In the genomic region with DNA sequence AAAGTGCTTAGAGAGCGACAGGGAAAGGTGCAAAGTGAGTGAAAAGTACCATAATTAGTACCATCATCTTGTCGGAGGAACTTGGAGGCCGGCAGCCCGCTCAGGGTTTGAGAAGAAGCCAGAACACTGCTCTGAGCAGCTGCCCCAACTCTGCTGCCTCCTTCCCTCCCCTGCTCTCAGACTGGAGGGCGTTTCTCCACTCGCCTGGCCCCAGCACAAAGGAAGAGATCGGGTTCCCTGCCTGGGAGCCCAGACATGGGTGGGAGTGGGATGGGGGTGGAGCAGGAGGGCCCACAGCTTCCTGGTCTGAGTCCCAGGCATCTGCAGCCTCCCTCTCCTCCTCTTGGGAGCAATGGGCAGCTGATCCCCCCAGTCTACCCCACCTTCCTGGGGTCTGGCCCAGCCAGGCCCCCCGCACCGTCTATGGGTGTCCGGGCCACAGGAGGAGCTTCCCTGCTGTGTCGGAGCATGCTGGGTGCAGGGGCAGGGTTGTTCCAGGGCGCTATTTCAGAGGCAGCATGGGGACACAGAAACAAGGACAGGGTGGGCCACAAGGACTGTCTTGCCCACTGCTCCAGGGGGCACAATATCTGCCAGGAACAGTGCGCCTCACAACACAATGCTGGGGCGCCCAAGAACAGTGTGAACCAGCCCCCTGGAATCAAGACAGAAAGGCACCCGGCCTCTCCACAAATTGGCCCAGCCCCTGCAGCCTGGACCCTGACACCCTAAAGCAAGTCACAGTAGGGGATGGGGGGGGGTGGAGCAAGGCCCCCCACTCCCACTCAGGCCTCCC, we compare ENCODE assay signal across 17 cellular contexts. TPM values are rescaled to one million over a fixed set of nuclear protein-coding genes. Genes with fewer than 3 reads are reported as not detected.
DNase-seq lines count a peak whose midpoint lies in the region; ATAC-seq, FAIRE-seq and TF ChIP-seq lines count a peak whose summit lies in the region.
"Had no signal": no experiment of that assay in that cellular context is flagged by ENCODE, and none has a peak within 500 bp of the region (broad histone marks: within the 10 kb centered on the region; RNA-seq: fewer than 3 reads in every experiment).

No MANE protein-coding gene starts in this region.

- no TSS peak for BruUV-seq in Calu3 (replicated peaks; lab: Mats Ljungman, UMichigan)

- no peak for TF ChIP-seq EP300 in A549 (IDR thresholded peaks at IDR 0.05)

- H3K4me2 ChIP-seq in A549: peak overlapping the region; percentile 26; the same call in 1 of the 3 replicates

- FAIRE-seq in A549 (lab: Jason Lieb, UNC) (no peak), frontal cortex (lab: Jason Lieb, UNC) (no peak)

- peaks cover 100% of the 10 kb centered on the region for H3K36me3 Mint-ChIP-seq in Calu3 (ENCODE audit: insufficient read depth, unreplicated experiment)
- peaks cover 66% of the 10 kb centered on the region for H3K36me3 Mint-ChIP-seq in activated T-helper 17 cell treated with anti-CD3 and anti-CD28 coated beads, Interleukin-2, amount 50 U/mL, for 72 hours (ENCODE audit: low read depth)
- H3K36me3 Mint-ChIP-seq: CD14-positive monocyte had no signal

- H3K27me3 Mint-ChIP-seq in Calu3 (ENCODE audit: unreplicated experiment): no peaks in the 10 kb centered on the region
- H3K27me3 Mint-ChIP-seq in activated T-helper 17 cell treated with anti-CD3 and anti-CD28 coated beads, Interleukin-2, amount 50 U/mL, for 72 hours: no peaks in the 10 kb centered on the region

- H3K4me1 Mint-ChIP-seq in Calu3 (ENCODE audit: low read depth, unreplicated experiment): peaks cover 75% of the 10 kb centered on the region
- H3K4me1 Mint-ChIP-seq in activated T-helper 17 cell treated with anti-CD3 and anti-CD28 coated beads, Interleukin-2, amount 50 U/mL, for 72 hours: peaks cover 10% of the 10 kb centered on the region

- ATAC-seq in A549: peak in 1 of 2 experiments; percentile 1; a peak in 1 of 6 replicates
- no peak for ATAC-seq in activated T-helper 17 cell treated with anti-CD3 and anti-CD28 coated beads, Interleukin-2, amount 50 U/mL, for 72 hours (replicated peaks)
- peak; percentile 42 for ATAC-seq in left lung
- ATAC-seq: gastrocnemius medialis had no signal

- no peak for TF ChIP-seq POLR2A in A549 (IDR thresholded peaks at IDR 0.05; ENCODE audit: low read length)

- H3K27me3 ChIP-seq in left lung: peaks cover 0 to 29% of the 10 kb centered on the region in 2 donors
- H3K27me3 ChIP-seq: thyroid gland had no signal

- H3K4me1 ChIP-seq in A549: peaks cover 100% of the 10 kb centered on the region
- H3K4me1 ChIP-seq in left lung: peaks cover 4 to 13% of the 10 kb centered on the region in 2 donors
- H3K4me1 ChIP-seq: prostate gland had no signal

- H3K4me3 ChIP-seq in A549 (no peak overlapping the region), left lung (no peak overlapping the region)
- H3K4me3 ChIP-seq: gastrocnemius medialis, prostate gland, thyroid gland had no signal

- H3K9me3 ChIP-seq in A549 (no peaks in the 10 kb centered on the region), left lung (no peaks in the 10 kb centered on the region)
- H3K9me3 ChIP-seq: gastrocnemius medialis, prostate gland, thyroid gland had no signal

- peak overlapping the region; percentile 98 for H3K27ac Mint-ChIP-seq in Calu3 (ENCODE audit: unreplicated experiment)
- peak overlapping the region; percentile 70 for H3K27ac Mint-ChIP-seq in activated T-helper 17 cell treated with anti-CD3 and anti-CD28 coated beads, Interleukin-2, amount 50 U/mL, for 72 hours

- DNase-seq in A549 (ENCODE audit: low read depth in 1 of 2, low spot score in 1 of 2) (no peak), Calu3 (peak; percentile 27), left lung (peak in 1 of 2 donors; percentile 71), NCI-H69 (lab: John Stamatoyannopoulos, UW) (no peak), frontal cortex (ENCODE audit: low spot score in 2 of 2) (no peak)
- DNase-seq in stimulated activated CD8-positive, alpha-beta memory T cell treated with anti-CD3 and anti-CD28 coated beads, Interleukin-4, amount 100 ng/mL, for 48 hours: no peak
- DNase-seq: activated CD4-positive, alpha-beta T cell treated with anti-CD3 and anti-CD28 coated beads for 48 hours; activated gamma-delta T cell treated with Interleukin-2 at 50 U/mL for 16 hours; central memory CD4-positive, alpha-beta T cell; DND-41; gastrocnemius medialis; NCI-H187; NCI-H774; thyroid gland had no signal

- no peaks in the 10 kb centered on the region for H3K9me3 Mint-ChIP-seq in Calu3 (ENCODE audit: low read depth, unreplicated experiment)
- no peaks in the 10 kb centered on the region for H3K9me3 Mint-ChIP-seq in activated T-helper 17 cell treated with anti-CD3 and anti-CD28 coated beads, Interleukin-2, amount 50 U/mL, for 72 hours

- 68% methylated on average over 8 of the region's 15 CpGs for WGBS in A549 (ENCODE audit: missing lambda C conversion rate)

- POLR2A ChIA-PET in A549 (lab: Yijun Ruan, JAX): interaction anchor here (0.6 to 1.1 kb wide), 2 partner anchors 14 to 45 kb away, joined by 3 to 6 read pairs; no protein-coding TSS in a partner anchor

- H3K36me3 ChIP-seq in left lung: no peaks in the 10 kb centered on the region
- H3K36me3 ChIP-seq: gastrocnemius medialis, prostate gland, thyroid gland had no signal

- intact Hi-C loops in Calu3 (cut with micrococcal nuclease; ENCODE audit: unreplicated experiment) (no loop called here), left lung (cut with DNase I) (no loop called here)

- no peak for TF ChIP-seq RAD21 in A549 (conservative IDR thresholded peaks at IDR 0.05 in 1 of 2, IDR thresholded peaks at IDR 0.05 in 1 of 2)

- H3K4me3 Mint-ChIP-seq in Calu3 (ENCODE audit: low read depth, unreplicated experiment): peak overlapping the region; percentile 78
- H3K4me3 Mint-ChIP-seq in activated T-helper 17 cell treated with anti-CD3 and anti-CD28 coated beads, Interleukin-2, amount 50 U/mL, for 72 hours: peak overlapping the region; percentile 80
- H3K4me3 Mint-ChIP-seq: CD14-positive monocyte had no signal

- no peak for TF ChIP-seq CTCF in A549 (IDR thresholded peaks at IDR 0.05)
- no peak for TF ChIP-seq CTCF in Calu3 (IDR thresholded peaks at IDR 0.05; ENCODE audit: unreplicated experiment)
- TF ChIP-seq CTCF in left lung (IDR thresholded peaks at IDR 0.05): no peak

- peak overlapping the region; percentile 99 to 100 for H3K27ac ChIP-seq in A549
- peak overlapping the region in 1 of 2 donors; percentile 56 for H3K27ac ChIP-seq in left lung
- H3K27ac ChIP-seq: gastrocnemius medialis, prostate gland, thyroid gland had no signal

- CTCF ChIA-PET in A549 (lab: Yijun Ruan, JAX) (interaction anchor here (1.2 to 3.3 kb wide), 4 partner anchors 15 to 134 kb away, joined by 3 to 11 read pairs (median 4); no protein-coding TSS in a partner anchor), Calu3 (lab: Charles Lee) (interaction anchor here (0.7 to 1.4 kb wide), 2 partner anchors 14 to 31 kb away, joined by 3 to 5 read pairs; no protein-coding TSS in a partner anchor)

TF ChIP-seq in A549, 52 proteins besides CTCF, POLR2A, EP300 and RAD21 (continues in another document):
- TF ChIP-seq BHLHE40 (IDR thresholded peaks at IDR 0.05; ENCODE audit: low read depth, low read length) (no peak), ZFP36 (IDR thresholded peaks at IDR 0.05; ENCODE audit: borderline replicate concordance, partially characterized antibody) (no peak), EHMT2 (IDR thresholded peaks at IDR 0.05; ENCODE audit: low read depth) (no peak), KDM1A (IDR thresholded peaks at IDR 0.05; ENCODE audit: low read depth) (no peak), RCOR1 (IDR thresholded peaks at IDR 0.05; ENCODE audit: low read depth, low read length) (no peak), EHF (CRISPR knock-in tag; IDR thresholded peaks at IDR 0.05) (no peak), ZSCAN20 (CRISPR knock-in tag; IDR thresholded peaks at IDR 0.05) (no peak), NFE2L2 (conservative IDR thresholded peaks at IDR 0.05; ENCODE audit: low read length) (no peak), FOSB (CRISPR knock-in tag; IDR thresholded peaks at IDR 0.05) (no peak), HOXB5 (CRISPR knock-in tag; IDR thresholded peaks at IDR 0.05) (no peak)
- TF ChIP-seq, protein P1, sequence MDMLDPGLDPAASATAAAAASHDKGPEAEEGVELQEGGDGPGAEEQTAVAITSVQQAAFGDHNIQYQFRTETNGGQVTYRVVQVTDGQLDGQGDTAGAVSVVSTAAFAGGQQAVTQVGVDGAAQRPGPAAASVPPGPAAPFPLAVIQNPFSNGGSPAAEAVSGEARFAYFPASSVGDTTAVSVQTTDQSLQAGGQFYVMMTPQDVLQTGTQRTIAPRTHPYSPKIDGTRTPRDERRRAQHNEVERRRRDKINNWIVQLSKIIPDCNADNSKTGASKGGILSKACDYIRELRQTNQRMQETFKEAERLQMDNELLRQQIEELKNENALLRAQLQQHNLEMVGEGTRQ (IDR thresholded peaks at IDR 0.05): no peak

RNA-seq across cellular contexts. Expression of a gene that starts 4.8 kb away (rescaled TPM):
- polyA plus RNA-seq in A549 (2011; rRNA removed) (54.5 and 64.7 TPM in 2 replicates), A549 (2017; fragmentation: RNase III; extraction: RNeasy Plus Mini Kit Qiagen cat#74134 plus additional on column Dnase treatment) (40.7 to 49.3 TPM (median 44.3 TPM) in 3 replicates)
- polyA plus RNA-seq in A549 (2012; cell fraction: cytosol; rRNA removed): 53.0 and 70.6 TPM in 2 replicates
- 279 and 384 TPM in 2 replicates for polyA plus RNA-seq in A549 (2012; cell fraction: nucleus; rRNA removed)
- polyA minus RNA-seq in A549 (2011; rRNA and poly(A)+ RNA removed): 62.7 and 126 TPM in 2 replicates
- total RNA-seq in Calu3 (2022) (202 and 260 TPM in 2 replicates), left lung (10 to 100 TPM in 1 of 2 donors, 1 to 10 TPM in 1; 8.1 to 10.7 TPM), frontal cortex (not detected)
- 100 to 1,000 TPM; 175 to 300 TPM for total RNA-seq in activated T-helper 17 cell treated with anti-CD3 and anti-CD28 coated beads, Interleukin-2, amount 50 U/mL, for 72 hours
- total RNA-seq: gastrocnemius medialis had no signal
- polyA plus RNA-seq: CD14-positive monocyte had no signal

RNA-seq across cellular contexts. Expression of a gene that starts 24.9 kb away (rescaled TPM):
- polyA plus RNA-seq in A549 (2011; rRNA removed): not detected in 2 replicates
- 0.03 and 0.09 TPM in 2 replicates for polyA plus RNA-seq in A549 (2012; cell fraction: cytosol; rRNA removed)
- polyA plus RNA-seq in A549 (2012; cell fraction: nucleus; rRNA removed): 0.47 and 0.49 TPM in 2 replicates
- polyA plus RNA-seq in A549 (2017; fragmentation: RNase III; extraction: RNeasy Plus Mini Kit Qiagen cat#74134 plus additional on column Dnase treatment): not detected in 3 replicates
- polyA minus RNA-seq in A549 (2011; rRNA and poly(A)+ RNA removed): not detected in 2 replicates
- not detected in 2 replicates for total RNA-seq in Calu3 (2022)
- 10 to 100 TPM; 41.1 to 88.6 TPM for total RNA-seq in activated T-helper 17 cell treated with anti-CD3 and anti-CD28 coated beads, Interleukin-2, amount 50 U/mL, for 72 hours
- 1 to 10 TPM; 4.8 to 6.3 TPM for total RNA-seq in left lung
- total RNA-seq in frontal cortex: 0.41 TPM

RNA-seq across cellular contexts. Expression of a gene that starts 47.5 kb away (rescaled TPM):
- polyA plus RNA-seq in A549 (2011; rRNA removed): 11.3 and 12.2 TPM in 2 replicates
- polyA plus RNA-seq in A549 (2012; cell fraction: cytosol; rRNA removed): 15.9 and 17.8 TPM in 2 replicates
- polyA plus RNA-seq in A549 (2012; cell fraction: nucleus; rRNA removed): 32.2 and 52.9 TPM in 2 replicates
- 4.7 to 6.6 TPM (median 5.5 TPM) in 3 replicates for polyA plus RNA-seq in A549 (2017; fragmentation: RNase III; extraction: RNeasy Plus Mini Kit Qiagen cat#74134 plus additional on column Dnase treatment)
- polyA minus RNA-seq in A549 (2011; rRNA and poly(A)+ RNA removed): 6.0 and 9.2 TPM in 2 replicates
- total RNA-seq in Calu3 (2022): 12.0 and 14.2 TPM in 2 replicates
- 1 to 10 TPM; 4.6 to 4.8 TPM for total RNA-seq in activated T-helper 17 cell treated with anti-CD3 and anti-CD28 coated beads, Interleukin-2, amount 50 U/mL, for 72 hours
- total RNA-seq in left lung: 10 to 100 TPM; 12.4 to 12.8 TPM
- 2.4 TPM for total RNA-seq in frontal cortex

Comparison
In these comparisons a context has a peak if more than half of its experiments do, and no peak if none do; other contexts are left out.
1. RNA of a gene that starts 4.8 kb away (total RNA-seq): 175 to 300 TPM in activated T-helper 17 cell treated with anti-CD3 and anti-CD28 coated beads, Interleukin-2, amount 50 U/mL, for 72 hours and 202 to 260 TPM in Calu3; 8.1 to 10.7 TPM in left lung and not detected in frontal cortex (single experiment); every median in the first group is over 10 times any median in the second.
2. RNA of a gene that starts 24.9 kb away (total RNA-seq): 41.1 to 88.6 TPM in activated T-helper 17 cell treated with anti-CD3 and anti-CD28 coated beads, Interleukin-2, amount 50 U/mL, for 72 hours; 4.8 to 6.3 TPM in left lung, 0.41 TPM in frontal cortex (single experiment) and not detected in Calu3; every median in the first group is over 4 times any median in the second.